ENCODE assay signal across 17 cellular contexts in the genomic region with DNA sequence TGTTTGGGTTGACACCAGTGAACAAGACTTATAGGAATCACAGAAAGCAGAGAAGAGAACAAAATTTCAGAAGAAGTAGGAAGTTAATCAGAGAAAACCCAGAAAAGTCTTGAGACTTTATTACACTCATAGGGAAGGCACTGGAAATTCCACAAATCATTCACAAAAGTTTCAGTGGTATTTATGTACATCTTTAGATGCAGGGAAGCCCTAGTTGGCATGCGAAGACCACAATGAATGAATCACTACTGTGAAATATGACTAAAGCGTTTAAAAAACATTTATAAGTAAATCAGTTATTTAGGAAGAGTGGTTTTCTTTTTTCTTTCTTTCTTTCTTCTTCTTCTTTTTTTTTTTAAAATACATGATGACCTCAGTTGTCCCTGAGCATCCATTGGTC.
DNase-seq lines count a peak whose midpoint lies in the region; ATAC-seq, FAIRE-seq and TF ChIP-seq lines count a peak whose summit lies in the region.
"Had no signal": no experiment of that assay in that cellular context is flagged by ENCODE, and none has a peak within 500 bp of the region (broad histone marks: within the 10 kb centered on the region; RNA-seq: fewer than 3 reads in every experiment).

No MANE protein-coding gene starts in this region.

- no peaks in the 10 kb centered on the region for H3K27me3 ChIP-seq in right cardiac atrium (ENCODE audit: control insufficient read depth, insufficient read depth)
- no peaks in the 10 kb centered on the region for H3K27me3 ChIP-seq in CD8-positive, alpha-beta memory T cell (ENCODE audit: insufficient read depth, low read length, poor library complexity, severe bottlenecking)
- H3K27me3 ChIP-seq: neural progenitor cell, thyroid gland had no signal

- CTCF ChIA-PET in CD8-positive, alpha-beta memory T cell (lab: Charles Lee), result no interaction called here

- peak; percentile 65 for DNase-seq in EL
- DNase-seq in H54 (ENCODE audit: insufficient read length, low spot score), result no peak
- DNase-seq in RCC 7860 (ENCODE audit: low spot score), result peak; percentile 45
- DNase-seq in foreskin melanocyte, result peak; percentile 73
- DNase-seq in right cardiac atrium, result no peak
- DNase-seq in CD8-positive, alpha-beta memory T cell, result no peak
- no peak for DNase-seq in SKM-1 (lab: John Stamatoyannopoulos, UW; ENCODE audit: unreplicated experiment)
- no peak for DNase-seq in T-helper 9 cell
- DNase-seq: CD4-positive, alpha-beta T cell; hippocampal formation; NCI-H187 treated with DMSO at 0.1 percent for 48 hours; NCI-H748 treated with DMSO at 0.1 percent for 48 hours; thyroid gland had no signal

- H3K4me1 ChIP-seq in right cardiac atrium (ENCODE audit: control insufficient read depth, insufficient read depth, low read length), result no peaks in the 10 kb centered on the region
- H3K4me1 ChIP-seq in CD8-positive, alpha-beta memory T cell (ENCODE audit: insufficient read depth, low read length), result no peaks in the 10 kb centered on the region
- H3K4me1 ChIP-seq: neural progenitor cell had no signal

- no peak overlapping the region for H3K27ac Mint-ChIP-seq in CD8-positive, alpha-beta memory T cell
- H3K27ac Mint-ChIP-seq: brain; CD4-positive, alpha-beta T cell; neural progenitor cell had no signal

- H3K27ac ChIP-seq in right cardiac atrium (ENCODE audit: low read length), result no peak overlapping the region
- no peak overlapping the region for H3K27ac ChIP-seq in CD8-positive, alpha-beta memory T cell (ENCODE audit: low read depth, low read length)
- H3K27ac ChIP-seq: neural progenitor cell, skin epidermis, thyroid gland had no signal

- POLR2A ChIA-PET in CD8-positive, alpha-beta memory T cell (lab: Charles Lee), result no interaction called here

- H3K4me3 ChIP-seq in right cardiac atrium (ENCODE audit: low read length), result no peak overlapping the region
- H3K4me3 ChIP-seq in CD8-positive, alpha-beta memory T cell (ENCODE audit: low read length), result no peak overlapping the region
- H3K4me3 ChIP-seq: neural progenitor cell, skin epidermis, thyroid gland had no signal

- no peaks in the 10 kb centered on the region for H3K36me3 ChIP-seq in CD8-positive, alpha-beta memory T cell (ENCODE audit: insufficient read depth, low read length)
- H3K36me3 ChIP-seq: neural progenitor cell, thyroid gland had no signal

- peaks cover 0 to 15% (median 3%) of the 10 kb centered on the region in 3 donors for H3K36me3 Mint-ChIP-seq in CD8-positive, alpha-beta memory T cell
- H3K36me3 Mint-ChIP-seq: brain, neural progenitor cell had no signal

- H3K4me1 Mint-ChIP-seq in CD8-positive, alpha-beta memory T cell, result no peaks in the 10 kb centered on the region
- H3K4me1 Mint-ChIP-seq: neural progenitor cell had no signal

- H3K4me3 Mint-ChIP-seq in CD8-positive, alpha-beta memory T cell, result no peak overlapping the region
- H3K4me3 Mint-ChIP-seq: brain; CD4-positive, alpha-beta T cell; neural progenitor cell had no signal

- intact Hi-C loops in right cardiac atrium (cut with DNase I), result no loop called here

- H3K9me3 Mint-ChIP-seq in CD8-positive, alpha-beta memory T cell, result peaks cover 0 to 4% (median 0%) of the 10 kb centered on the region in 5 donors
- H3K9me3 Mint-ChIP-seq: neural progenitor cell had no signal

- 93% methylated on average over 2 of the region's 2 CpGs for WGBS in right cardiac atrium

- no peaks in the 10 kb centered on the region for H3K27me3 Mint-ChIP-seq in CD8-positive, alpha-beta memory T cell
- H3K27me3 Mint-ChIP-seq: brain; CD4-positive, alpha-beta T cell had no signal

- no peak for ATAC-seq in right cardiac atrium

- H3K9me3 ChIP-seq in right cardiac atrium (ENCODE audit: control insufficient read depth, low read length), result no peaks in the 10 kb centered on the region
- H3K9me3 ChIP-seq in CD8-positive, alpha-beta memory T cell (ENCODE audit: low read length), result no peaks in the 10 kb centered on the region
- H3K9me3 ChIP-seq: thyroid gland had no signal

- peak; percentile 79 for FAIRE-seq in H54 (lab: Jason Lieb, UNC)
- peak; percentile 83 for FAIRE-seq in RCC 7860 (lab: Jason Lieb, UNC)
- FAIRE-seq: endothelial cell of umbilical vein had no signal

- TF ChIP-seq POLR2A in H54 (IDR thresholded peaks at IDR 0.05; ENCODE audit: low read depth, low read length), result no peak

Comparison
In these comparisons a context has a peak if more than half of its experiments do, and no peak if none do; other contexts are left out.
1. DNase-seq: peak in EL (single experiment), RCC 7860 (single experiment) and foreskin melanocyte (single experiment); none in H54 (single experiment), right cardiac atrium (0 of 3), CD8-positive, alpha-beta memory T cell (0 of 5), SKM-1 (single experiment) and T-helper 9 cell (single experiment).